Comparison of ENCODE assay signal across 15 cellular contexts in genomic region chrX:154349359-154349935, GRCh38. TPM values are rescaled to one million over a fixed set of nuclear protein-coding genes. Genes with fewer than 3 reads are reported as not detected.
DNase-seq lines count a peak whose midpoint lies in the region; ATAC-seq and TF ChIP-seq lines count a peak whose summit lies in the region.
"Had no signal": no experiment of that assay in that cellular context is flagged by ENCODE, and none has a peak within 500 bp of the region (broad histone marks: within the 10 kb centered on the region; RNA-seq: fewer than 3 reads in every experiment).

No MANE protein-coding gene starts in this region.

- CTCF ChIA-PET in AG04450 (lab: Charles Lee), result no interaction called here
- CTCF ChIA-PET in CD8-positive, alpha-beta T cell (lab: Charles Lee), result interaction anchor here (0.8 to 1.6 kb wide), 3 partner anchors 18 to 189 kb away, joined by 3 to 5 read pairs (median 3); no protein-coding TSS in a partner anchor

- ATAC-seq in CD8-positive, alpha-beta T cell, result no peak
- ATAC-seq in lower lobe of right lung (no peak), HG03097 (IDR thresholded peaks at IDR 0.05; ENCODE audit: low FRiP score, unreplicated experiment) (no peak)
- ATAC-seq: mucosa of descending colon had no signal

- H3K27ac Mint-ChIP-seq in CD8-positive, alpha-beta T cell, result peak overlapping the region; percentile 87

- H3K27ac ChIP-seq in AG04450 (ENCODE audit: low read depth, low read length), result peak overlapping the region; percentile 47
- no peak overlapping the region for H3K27ac ChIP-seq in CD8-positive, alpha-beta T cell (ENCODE audit: low read depth, low read length)
- no peak overlapping the region for H3K27ac ChIP-seq in lower lobe of right lung
- H3K27ac ChIP-seq: BLaER1 had no signal

- no peaks in the 10 kb centered on the region for H3K27me3 Mint-ChIP-seq in CD8-positive, alpha-beta T cell (ENCODE audit: low read depth)

- POLR2A ChIA-PET in AG04450 (lab: Yijun Ruan, JAX), result no interaction called here
- POLR2A ChIA-PET in CD8-positive, alpha-beta T cell (lab: Charles Lee), result interaction anchor here (0.6 to 1.0 kb wide), 3 partner anchors 17 to 19 kb away, joined by 3 read pairs; no protein-coding TSS in a partner anchor

- no peak overlapping the region for H3K4me3 Mint-ChIP-seq in CD8-positive, alpha-beta T cell

- H3K36me3 Mint-ChIP-seq in CD8-positive, alpha-beta T cell, result peaks cover 48% of the 10 kb centered on the region

- no peak for TF ChIP-seq CTCF in AG04450 (IDR thresholded peaks at IDR 0.05; ENCODE audit: low read depth, low read length)
- no peak for TF ChIP-seq CTCF in CD8-positive, alpha-beta T cell (IDR thresholded peaks at IDR 0.05)
- TF ChIP-seq CTCF in lower lobe of right lung (IDR thresholded peaks at IDR 0.05), result no peak

- H3K36me3 ChIP-seq in CD8-positive, alpha-beta T cell (ENCODE audit: insufficient read depth, low read length), result peaks cover 39% of the 10 kb centered on the region
- H3K36me3 ChIP-seq in lower lobe of right lung, result peaks cover 59% of the 10 kb centered on the region

- peaks cover 75% of the 10 kb centered on the region for H3K4me1 ChIP-seq in CD8-positive, alpha-beta T cell (ENCODE audit: insufficient read depth, low read length)
- H3K4me1 ChIP-seq in lower lobe of right lung, result peaks cover 27% of the 10 kb centered on the region

- intact Hi-C loops in CD8-positive, alpha-beta T cell (cut with DNase I, micrococcal nuclease), result no loop called here
- intact Hi-C loops in lower lobe of right lung (cut with DNase I), result no loop called here
- intact Hi-C loops in head of caudate nucleus (cut with DNase I), result no loop called here

- no peak overlapping the region for H3K4me3 ChIP-seq in AG04450 (ENCODE audit: low read depth, low read length)
- H3K4me3 ChIP-seq in CD8-positive, alpha-beta T cell (ENCODE audit: low read depth, low read length), result no peak overlapping the region
- no peak overlapping the region for H3K4me3 ChIP-seq in lower lobe of right lung
- H3K4me3 ChIP-seq: BLaER1, mucosa of descending colon had no signal

- no peaks in the 10 kb centered on the region for H3K9me3 ChIP-seq in AG04450 (ENCODE audit: control insufficient read depth, insufficient read depth, low read length)
- H3K9me3 ChIP-seq in CD8-positive, alpha-beta T cell (ENCODE audit: low read length), result no peaks in the 10 kb centered on the region
- H3K9me3 ChIP-seq in lower lobe of right lung, result no peaks in the 10 kb centered on the region
- H3K9me3 ChIP-seq: BLaER1, mucosa of descending colon had no signal

- H3K27me3 ChIP-seq in AG04450 (ENCODE audit: control insufficient read depth, insufficient read depth, low read length), result no peaks in the 10 kb centered on the region
- H3K27me3 ChIP-seq in CD8-positive, alpha-beta T cell (ENCODE audit: insufficient read depth, low read length), result no peaks in the 10 kb centered on the region
- H3K27me3 ChIP-seq in lower lobe of right lung (ENCODE audit: low read depth), result no peaks in the 10 kb centered on the region

- peaks cover 42% of the 10 kb centered on the region for H3K4me1 Mint-ChIP-seq in CD8-positive, alpha-beta T cell (ENCODE audit: low read depth)

- DNase-seq in AG04450 (ENCODE audit: low read depth, low spot score) (no peak), T-helper 9 cell (peak; percentile 9), lower lobe of right lung (peak; percentile 37), SKM-1 (lab: John Stamatoyannopoulos, UW; ENCODE audit: unreplicated experiment) (no peak), head of caudate nucleus (no peak), cerebellar nuclear complex (lab: John Stamatoyannopoulos, UW) (no peak)
- peak in 1 of 7 experiments; percentile 34 for DNase-seq in CD8-positive, alpha-beta T cell
- DNase-seq: activated T-cell treated with anti-CD3 and anti-CD28 coated beads, Interleukin-2, amount 50 U/mL, for 48 hours; KG1; stimulated activated CD4-positive, alpha-beta T cell treated with anti-CD3 and anti-CD28 coated beads, Interleukin-1b, Interleukin-23, amount 100 ng/mL, for 48 hours; stimulated activated CD8-positive, alpha-beta memory T cell treated with anti-CD3 and anti-CD28 coated beads, Interleukin-4, amount 100 ng/mL, for 48 hours had no signal

- no peaks in the 10 kb centered on the region for H3K9me3 Mint-ChIP-seq in CD8-positive, alpha-beta T cell

RNA-seq across cellular contexts. Expression of gene FLNA, which starts 25.0 kb away (rescaled TPM):
- 605 and 863 TPM in 2 replicates for polyA plus RNA-seq in AG04450 (2011; rRNA removed)
- 2,648 and 3,897 TPM in 2 replicates for polyA minus RNA-seq in AG04450 (2011; rRNA and poly(A)+ RNA removed)
- total RNA-seq in CD8-positive, alpha-beta T cell, result 1,000 to 10,000 TPM; 1,274 to 1,333 TPM
- 1,080 TPM for total RNA-seq in lower lobe of right lung

RNA-seq across cellular contexts. Expression of gene EMD, which starts 29.6 kb away (rescaled TPM):
- 30.2 and 30.8 TPM in 2 replicates for polyA plus RNA-seq in AG04450 (2011; rRNA removed)
- 32.1 and 34.1 TPM in 2 replicates for polyA minus RNA-seq in AG04450 (2011; rRNA and poly(A)+ RNA removed)
- 100 to 1,000 TPM; 176 TPM for total RNA-seq in CD8-positive, alpha-beta T cell
- total RNA-seq in lower lobe of right lung, result 50.9 TPM

RNA-seq across cellular contexts. Expression of gene RPL10, which starts 48.7 kb away (rescaled TPM):
- polyA plus RNA-seq in AG04450 (2011; rRNA removed), result 3,912 and 4,828 TPM in 2 replicates
- 1,196 and 1,530 TPM in 2 replicates for polyA minus RNA-seq in AG04450 (2011; rRNA and poly(A)+ RNA removed)
- 1,000 to 10,000 TPM; 6,105 to 6,263 TPM for total RNA-seq in CD8-positive, alpha-beta T cell
- total RNA-seq in lower lobe of right lung, result 2,678 TPM

RNA-seq across cellular contexts. Expression of gene TKTL1, which starts 53.9 kb away (rescaled TPM):
- not detected in 2 replicates for polyA plus RNA-seq in AG04450 (2011; rRNA removed)
- not detected in 2 replicates for polyA minus RNA-seq in AG04450 (2011; rRNA and poly(A)+ RNA removed)
- 1 to 10 TPM in 1 of 2 experiments, under 1 TPM in 1; 1.00 to 1.3 TPM for total RNA-seq in CD8-positive, alpha-beta T cell
- not detected for total RNA-seq in lower lobe of right lung
- total RNA-seq: mucosa of descending colon, pulmonary artery endothelial cell had no signal

RNA-seq across cellular contexts. Expression of gene TEX28, which starts 54.5 kb away (rescaled TPM):
- polyA plus RNA-seq in AG04450 (2011; rRNA removed), result not detected in 2 replicates
- not detected in 2 replicates for polyA minus RNA-seq in AG04450 (2011; rRNA and poly(A)+ RNA removed)
- total RNA-seq in CD8-positive, alpha-beta T cell, result not detected
- not detected for total RNA-seq in lower lobe of right lung
- total RNA-seq: mucosa of descending colon, pulmonary artery endothelial cell had no signal

Comparison
In these comparisons a context has a peak if more than half of its experiments do, and no peak if none do; other contexts are left out.
1. DNase-seq: peak in T-helper 9 cell (single experiment) and lower lobe of right lung (single experiment); none in AG04450 (single experiment), SKM-1 (single experiment), head of caudate nucleus (0 of 42) and cerebellar nuclear complex (0 of 2).